8 cellular contexts compared by ENCODE assay signal in genomic region chr5:147223951-147224791, GRCh38. TPM values are rescaled to one million over a fixed set of nuclear protein-coding genes. Genes with fewer than 3 reads are reported as not detected.
DNase-seq lines count a peak whose midpoint lies in the region; ATAC-seq, FAIRE-seq and TF ChIP-seq lines count a peak whose summit lies in the region.

No MANE protein-coding gene starts in this region.

- H3K27me3 Mint-ChIP-seq in astrocyte (ENCODE audit: low read depth, unreplicated experiment): peaks cover 3% of the 10 kb centered on the region

- H3K27ac ChIP-seq in BLaER1 treated with 17β-estradiol and CSF1 and Interleukin-3, amounts not matched to agents 10 nM and 100 nM: no peak overlapping the region
- no peak overlapping the region for H3K27ac ChIP-seq in astrocyte (ENCODE audit: low read depth, low read length)

- H3K4me3 ChIP-seq in BLaER1 treated with 17β-estradiol and CSF1 and Interleukin-3, amounts not matched to agents 10 nM and 100 nM: no peak overlapping the region
- no peak overlapping the region for H3K4me3 ChIP-seq in astrocyte (ENCODE audit: insufficient read depth, low read depth, low read length)

- FAIRE-seq in astrocyte (lab: Jason Lieb, UNC): no peak

- no peaks in the 10 kb centered on the region for H3K79me2 ChIP-seq in astrocyte (ENCODE audit: insufficient read depth, low read length)

- H3K4me3 Mint-ChIP-seq in astrocyte (ENCODE audit: unreplicated experiment): no peak overlapping the region

- no peak overlapping the region for H2AFZ ChIP-seq in astrocyte (ENCODE audit: low read depth, low read length)

- TF ChIP-seq CTCF in astrocyte (IDR thresholded peaks at IDR 0.05; ENCODE audit: insufficient read depth, low read depth, low read length): peak; percentile 69

- peaks cover 14% of the 10 kb centered on the region for H3K4me1 Mint-ChIP-seq in astrocyte (ENCODE audit: low read depth, unreplicated experiment)

- H4K20me1 ChIP-seq in BLaER1 treated with 17β-estradiol and CSF1 and Interleukin-3, amounts not matched to agents 10 nM and 100 nM: no peaks in the 10 kb centered on the region
- no peaks in the 10 kb centered on the region for H4K20me1 ChIP-seq in astrocyte (ENCODE audit: insufficient read depth, low read length)

- no peaks in the 10 kb centered on the region for H3K36me3 Mint-ChIP-seq in astrocyte (ENCODE audit: low read depth, unreplicated experiment)

- peaks cover 2% of the 10 kb centered on the region for H3K9me3 Mint-ChIP-seq in astrocyte (ENCODE audit: unreplicated experiment)

- peak; percentile 62 for ATAC-seq in GM19025 (IDR thresholded peaks at IDR 0.05; ENCODE audit: low read depth, unreplicated experiment)

- H3K27me3 ChIP-seq in BLaER1 treated with 17β-estradiol and CSF1 and Interleukin-3, amounts not matched to agents 10 nM and 100 nM: no peaks in the 10 kb centered on the region
- peaks cover 5% of the 10 kb centered on the region for H3K27me3 ChIP-seq in astrocyte (ENCODE audit: insufficient read depth, low read length)

- H3K27ac Mint-ChIP-seq in astrocyte (ENCODE audit: unreplicated experiment): no peak overlapping the region

- H3K4me1 ChIP-seq in BLaER1 treated with 17β-estradiol and CSF1 and Interleukin-3, amounts not matched to agents 10 nM and 100 nM: peaks cover 8 to 13% (median 12%) of the 10 kb centered on the region in 10 experiments; a peak in 19 of 20 replicates
- H3K4me1 ChIP-seq in astrocyte (ENCODE audit: insufficient read depth, low read length): peaks cover 4% of the 10 kb centered on the region

- H3K9ac ChIP-seq in BLaER1 treated with 17β-estradiol and CSF1 and Interleukin-3, amounts not matched to agents 10 nM and 100 nM: no peak overlapping the region
- H3K9ac ChIP-seq in astrocyte (ENCODE audit: low read length): no peak overlapping the region

- peak; percentile 21 for DNase-seq in NCI-H1694 treated with DMSO at 0.1 percent for 48 hours (lab: John Stamatoyannopoulos, UW)
- peak; percentile 32 for DNase-seq in astrocyte (ENCODE audit: low read depth)
- peak; percentile 65 for DNase-seq in inferior parietal cortex (ENCODE audit: extremely low spot score)
- DNase-seq in ureter (ENCODE audit: low spot score): peak; percentile 62
- DNase-seq in activated naive CD4-positive, alpha-beta T cell treated with anti-CD3 and anti-CD28 coated beads, Interleukin-2, amount 50 U/mL, for 16 hours: no peak
- no peak for DNase-seq in GF-D8 (lab: John Stamatoyannopoulos, UW)

- H3K4me2 ChIP-seq in BLaER1 treated with 17β-estradiol and CSF1 and Interleukin-3, amounts not matched to agents 10 nM and 100 nM: peak overlapping the region in 9 of 11 experiments; percentile 26 to 61 (median 40); a peak in 16 of 22 replicates
- no peak overlapping the region for H3K4me2 ChIP-seq in astrocyte (ENCODE audit: low read length)

- H3K9me3 ChIP-seq in BLaER1 treated with 17β-estradiol and CSF1 and Interleukin-3, amounts not matched to agents 10 nM and 100 nM (replicated peaks in 1 of 11): peaks cover 9 to 30% (median 17%) of the 10 kb centered on the region in 11 experiments; a peak in 18 of 22 replicates
- H3K9me3 ChIP-seq in astrocyte (ENCODE audit: insufficient read depth, low read depth, low read length): no peaks in the 10 kb centered on the region

- H3K36me3 ChIP-seq in BLaER1 treated with 17β-estradiol and CSF1 and Interleukin-3, amounts not matched to agents 10 nM and 100 nM: no peaks in the 10 kb centered on the region
- no peaks in the 10 kb centered on the region for H3K36me3 ChIP-seq in astrocyte (ENCODE audit: insufficient read depth, low read length)

RNA-seq across cellular contexts. Expression of gene STK32A, which starts 10.7 kb away (rescaled TPM):
- 0.25 and 0.34 TPM in 2 replicates for total RNA-seq in astrocyte
- total RNA-seq in ureter: 9.7 TPM

Comparison
In these comparisons a context has a peak if more than half of its experiments do, and no peak if none do; other contexts are left out.
1. DNase-seq: peak in NCI-H1694 treated with DMSO at 0.1 percent for 48 hours (single experiment), astrocyte (single experiment), inferior parietal cortex (single experiment) and ureter (single experiment); none in activated naive CD4-positive, alpha-beta T cell treated with anti-CD3 and anti-CD28 coated beads, Interleukin-2, amount 50 U/mL, for 16 hours (single experiment) and GF-D8 (single experiment).